8 cellular contexts compared by ENCODE assay signal in the genomic region with DNA sequence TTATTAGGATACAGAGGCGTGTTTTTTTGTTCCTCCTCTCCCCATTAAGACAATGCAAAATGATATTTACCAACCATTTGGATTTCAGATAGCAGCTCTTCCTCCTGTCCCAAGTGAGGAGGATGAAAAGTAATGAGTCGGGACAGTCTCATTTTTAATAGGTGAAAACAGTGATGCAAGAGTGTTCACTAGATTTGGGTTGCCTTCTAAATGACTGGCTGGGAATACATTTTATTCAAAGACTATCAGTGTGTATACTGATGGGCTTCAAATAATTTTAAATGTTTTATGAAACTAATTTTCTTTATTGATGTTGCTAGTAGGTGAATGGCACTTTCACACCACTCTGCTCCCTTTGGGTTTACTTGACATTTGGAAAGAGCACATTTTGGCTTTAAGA. TPM values are rescaled to one million over a fixed set of nuclear protein-coding genes. Genes with fewer than 3 reads are reported as not detected.
DNase-seq lines count a peak whose midpoint lies in the region; ATAC-seq and TF ChIP-seq lines count a peak whose summit lies in the region.

No MANE protein-coding gene starts in this region.

- POLR2A ChIA-PET in Panc1 (lab: Charles Lee): no interaction called here

- H3K9ac ChIP-seq in DND-41 (ENCODE audit: low read depth, low read length): peak overlapping the region; percentile 80
- no peak overlapping the region for H3K9ac ChIP-seq in parathyroid adenoma

- BruUV-seq in Panc1 (replicated peaks; lab: Mats Ljungman, UMichigan): TSS peak; percentile 69

- H3K9me3 ChIP-seq in DND-41 (ENCODE audit: insufficient read depth, low read length, severe bottlenecking) (no peaks in the 10 kb centered on the region), Panc1 (ENCODE audit: control insufficient read depth, insufficient read depth, low read depth, low read length) (no peaks in the 10 kb centered on the region), parathyroid adenoma (ENCODE audit: control insufficient read depth, low read length) (no peaks in the 10 kb centered on the region)

- no peaks in the 10 kb centered on the region for H3K27me3 ChIP-seq in DND-41 (ENCODE audit: insufficient read depth, low read length, poor library complexity)
- no peaks in the 10 kb centered on the region for H3K27me3 ChIP-seq in Panc1 (ENCODE audit: control insufficient read depth, insufficient read depth, low read length)
- no peaks in the 10 kb centered on the region for H3K27me3 ChIP-seq in parathyroid adenoma (ENCODE audit: control insufficient read depth, insufficient read depth, low read length)

- intact Hi-C loops in Panc1 (cut with micrococcal nuclease; ENCODE audit: unreplicated experiment): no loop called here

- H3K27ac ChIP-seq in DND-41 (ENCODE audit: low read length) (peak overlapping the region; percentile 91), Panc1 (ENCODE audit: low read length) (peak overlapping the region; percentile 74), parathyroid adenoma (peak overlapping the region; percentile 82)

- H3K4me1 ChIP-seq in DND-41 (ENCODE audit: insufficient read depth, low read length) (peaks cover 31% of the 10 kb centered on the region), Panc1 (ENCODE audit: control insufficient read depth, insufficient read depth, low read length) (peaks cover 11% of the 10 kb centered on the region), parathyroid adenoma (peaks cover 5% of the 10 kb centered on the region)

- no peak for DNase-seq in DND-41
- DNase-seq in Panc1 (ENCODE audit: low read depth, low spot score): no peak
- no peak for DNase-seq in epithelial cell of esophagus (ENCODE audit: low read depth)
- DNase-seq in CD1c-positive myeloid dendritic cell (ENCODE audit: extremely low spot score): no peak
- no peak for DNase-seq in cerebellum (ENCODE audit: low spot score)
- no peak for DNase-seq in NCI-H524 treated with DMSO at 0.1 percent for 48 hours (lab: John Stamatoyannopoulos, UW)

- H3K4me2 ChIP-seq in DND-41 (ENCODE audit: insufficient read depth, low read length): peak overlapping the region; percentile 94
- peak overlapping the region; percentile 73 for H3K4me2 ChIP-seq in parathyroid adenoma (ENCODE audit: low read length)

- H3K36me3 ChIP-seq in DND-41 (ENCODE audit: insufficient read depth, low read length) (peaks cover 3% of the 10 kb centered on the region), Panc1 (ENCODE audit: control insufficient read depth, insufficient read depth, low read length) (peaks cover 9% of the 10 kb centered on the region), parathyroid adenoma (ENCODE audit: control insufficient read depth, insufficient read depth, low read length) (no peaks in the 10 kb centered on the region)

- TF ChIP-seq CTCF in DND-41 (IDR thresholded peaks at IDR 0.05; ENCODE audit: borderline replicate concordance, extremely low read depth, low read length, poor library complexity, severe bottlenecking) (no peak), Panc1 (IDR thresholded peaks at IDR 0.05) (no peak), epithelial cell of esophagus (IDR thresholded peaks at IDR 0.05; ENCODE audit: insufficient read depth, low read depth, low read length, missing control alignments) (no peak), parathyroid adenoma (IDR thresholded peaks at IDR 0.05) (no peak)

- CTCF ChIA-PET in Panc1 (lab: Charles Lee): no interaction called here

- no peak for ATAC-seq in DND-41 (ENCODE audit: insufficient read depth, low read depth)
- ATAC-seq in Panc1: no peak
- ATAC-seq in GM21360 (IDR thresholded peaks at IDR 0.05; ENCODE audit: unreplicated experiment): no peak

- in situ Hi-C loops in Panc1 (cut with HindIII; ENCODE audit: low pct_unique_long_range_greater_than_20kb, low sequenced_read_pairs): no loop called here

- peaks cover 5% of the 10 kb centered on the region; the same call in 1 of the 2 replicates for H4K20me1 ChIP-seq in DND-41 (ENCODE audit: insufficient read depth, low read length)

- H3K79me2 ChIP-seq in DND-41 (ENCODE audit: insufficient read depth, low read length) (peaks cover 65% of the 10 kb centered on the region), parathyroid adenoma (peaks cover 6% of the 10 kb centered on the region)

- H2AFZ ChIP-seq in DND-41 (ENCODE audit: low read depth, low read length): peak overlapping the region; percentile 91
- H2AFZ ChIP-seq in parathyroid adenoma: no peak overlapping the region

- H3K4me3 ChIP-seq in DND-41 (ENCODE audit: low read depth in 1 of 2, low read length in 2 of 2) (peak overlapping the region; percentile 98 to 99), Panc1 (ENCODE audit: low read depth in 2 of 2, low read length in 2 of 2) (peak overlapping the region; percentile 87 to 95), epithelial cell of esophagus (ENCODE audit: low read length) (peak overlapping the region; percentile 88), parathyroid adenoma (ENCODE audit: low read depth, low read length) (peak overlapping the region; percentile 71)

RNA-seq across cellular contexts. Expression of a gene that starts 2.1 kb away (rescaled TPM):
- total RNA-seq in Panc1 (2021; ENCODE audit: unreplicated experiment): 40.4 TPM
- polyA plus RNA-seq in Panc1 (2012; ENCODE audit: insufficient read length): 21.2 TPM
- total RNA-seq in cerebellum: 60.1 TPM
